Comparison of ENCODE assay signal across 25 cellular contexts in genomic region chr17:36923814-36924221, GRCh38. TPM values are rescaled to one million over a fixed set of nuclear protein-coding genes. Genes with fewer than 3 reads are reported as not detected.
DNase-seq lines count a peak whose midpoint lies in the region; ATAC-seq and TF ChIP-seq lines count a peak whose summit lies in the region.
"Had no signal": no experiment of that assay in that cellular context is flagged by ENCODE, and none has a peak within 500 bp of the region (broad histone marks: within the 10 kb centered on the region; RNA-seq: fewer than 3 reads in every experiment).

No MANE protein-coding gene starts in this region.

- H3K4me3 ChIP-seq in cardiac muscle cell, result no peak overlapping the region

- peak overlapping the region; percentile 50 for H3K27ac ChIP-seq in cardiac muscle cell
- H3K27ac ChIP-seq: RWPE1 had no signal

- TF ChIP-seq CTCF in cardiac muscle cell (IDR thresholded peaks at IDR 0.05; ENCODE audit: low read depth, low read length) (no peak), nephron (IDR thresholded peaks at IDR 0.05; ENCODE audit: unreplicated experiment in 3 of 3) (no peak)

- ATAC-seq in stimulated activated naive CD8-positive, alpha-beta T cell treated with anti-CD3 and anti-CD28 coated beads, Interleukin-15, Interleukin-2, amounts not matched to agents 100 U/mL and 50 U/mL, for 24 hours, result no peak

- peaks cover 94% of the 10 kb centered on the region for H3K4me1 ChIP-seq in cardiac muscle cell (ENCODE audit: low read depth)

- no peak overlapping the region for H3K4me3 Mint-ChIP-seq in nephron
- H3K4me3 Mint-ChIP-seq: H9 had no signal

- no peaks in the 10 kb centered on the region for H3K9me3 ChIP-seq in cardiac muscle cell (ENCODE audit: low read depth)
- H3K9me3 ChIP-seq: BE2C had no signal

- peaks cover 69% of the 10 kb centered on the region for H3K27me3 Mint-ChIP-seq in nephron (ENCODE audit: low read depth)

- no peaks in the 10 kb centered on the region for H3K36me3 Mint-ChIP-seq in nephron (ENCODE audit: low read depth)
- H3K36me3 Mint-ChIP-seq: CD4-positive, CD25-positive, alpha-beta regulatory T cell had no signal

- H3K27ac Mint-ChIP-seq in nephron, result peak overlapping the region in 2 of 3 experiments; percentile 18 to 47
- H3K27ac Mint-ChIP-seq: CD4-positive, CD25-positive, alpha-beta regulatory T cell; H9 had no signal

- DNase-seq in cardiac muscle cell (ENCODE audit: low read depth in 1 of 2, low spot score in 1 of 2) (no peak), cardiac septum (ENCODE audit: low spot score) (no peak), amniotic epithelial cell (ENCODE audit: low read depth) (peak; percentile 12), NCI-H2196 treated with DMSO at 0.1 percent for 48 hours (lab: John Stamatoyannopoulos, UW; ENCODE audit: unreplicated experiment) (no peak), AML-193 (lab: John Stamatoyannopoulos, UW) (no peak)
- DNase-seq in stimulated activated naive CD8-positive, alpha-beta T cell treated with anti-CD3 and anti-CD28 coated beads, Interleukin-15, Interleukin-2, amounts not matched to agents 100 U/mL and 50 U/mL, for 24 hours, result no peak
- no peak for DNase-seq in activated naive CD4-positive, alpha-beta T cell treated with Interleukin-2 at 50 U/mL for 16 hours
- DNase-seq: 8988T; BE2C; CD4-positive, CD25-positive, alpha-beta regulatory T cell; COR-L47; GDM1; H9; Kasumi-1; MM.1S; NCI-H1092 treated with DMSO at 0.1 percent for 48 hours; NCI-H146; NCI-H2081; NCI-H2227 treated with DMSO at 0.1 percent for 48 hours; NCI-H524; NCI-H82; OCI-M1 had no signal

- H3K36me3 ChIP-seq in cardiac muscle cell, result no peaks in the 10 kb centered on the region
- H3K36me3 ChIP-seq: BE2C had no signal

- intact Hi-C loops in cardiac septum (cut with DNase I), result no loop called here

- no peaks in the 10 kb centered on the region for H3K9me3 Mint-ChIP-seq in nephron

- H3K4me1 Mint-ChIP-seq in nephron, result peaks cover 60% of the 10 kb centered on the region

- H3K27me3 ChIP-seq in cardiac muscle cell, result no peaks in the 10 kb centered on the region
- H3K27me3 ChIP-seq: BE2C had no signal

RNA-seq across cellular contexts. Expression of gene LHX1, which starts 13.5 kb away (rescaled TPM):
- total RNA-seq in cardiac muscle cell (4.1 and 5.8 TPM in 2 replicates), cardiac septum (not detected)
- 3.0 and 3.1 TPM in 2 replicates for polyA plus RNA-seq in cardiac muscle cell
- total RNA-seq: CD4-positive, CD25-positive, alpha-beta regulatory T cell had no signal
- polyA plus RNA-seq: AG04450 had no signal

RNA-seq across cellular contexts. Expression of gene AATF, which starts 24.9 kb away (rescaled TPM):
- 24.3 and 50.2 TPM in 2 replicates for total RNA-seq in cardiac muscle cell
- 43.3 and 53.2 TPM in 2 replicates for polyA plus RNA-seq in cardiac muscle cell
- 32.7 TPM for total RNA-seq in cardiac septum
